Comparison of ENCODE assay signal across 23 cellular contexts in genomic region chr20:25499855-25500434, GRCh38.
"Had no signal": no experiment of that assay in that cellular context is flagged by ENCODE, and none has a peak within 500 bp of the region (broad histone marks: within the 10 kb centered on the region; RNA-seq: fewer than 3 reads in every experiment).

No MANE protein-coding gene starts in this region.

- H3K9me3 Mint-ChIP-seq: activated B cell treated with CpG ODN at 0.5 μM for 24 hours; activated CD8-positive, alpha-beta T cell treated with anti-CD3 and anti-CD28 coated beads for 36 hours; brain; central memory CD8-positive, alpha-beta T cell; naive thymus-derived CD8-positive, alpha-beta T cell had no signal

- DNase-seq: activated B cell treated with CpG ODN at 0.5 μM for 24 hours; activated CD4-positive, alpha-beta T cell treated with anti-CD3 and anti-CD28 coated beads for 48 hours; activated CD8-positive, alpha-beta T cell treated with anti-CD3 and anti-CD28 coated beads for 36 hours; activated gamma-delta T cell treated with Interleukin-2 at 50 U/mL for 16 hours; activated T-cell treated with anti-CD3 and anti-CD28 coated beads, Interleukin-2, amount 50 U/mL, for 48 hours; amygdala; cortex of kidney; effector CD4-positive, alpha-beta T cell; left ventricle myocardium inferior; mesenchymal stem cell; naive thymus-derived CD8-positive, alpha-beta T cell; stimulated activated CD4-positive, alpha-beta T cell treated with anti-CD3 and anti-CD28 coated beads, Interleukin-4, amount 100 ng/mL, for 24 hours; stimulated activated naive CD4-positive, alpha-beta T cell treated with Interleukin-2 at 50 U/mL for 16 hours; substantia nigra; T-helper 17 cell; transverse colon had no signal

- H3K4me1 ChIP-seq: esophagus muscularis mucosa, left ventricle myocardium inferior, right atrium auricular region, transverse colon had no signal

- H3K27me3 Mint-ChIP-seq: activated B cell treated with CpG ODN at 0.5 μM for 24 hours; activated CD8-positive, alpha-beta T cell treated with anti-CD3 and anti-CD28 coated beads for 36 hours; activated naive CD8-positive, alpha-beta T cell; brain; central memory CD8-positive, alpha-beta T cell; naive thymus-derived CD8-positive, alpha-beta T cell; T-helper 17 cell had no signal

- H3K27ac ChIP-seq: esophagus muscularis mucosa, hepatocyte, left ventricle myocardium inferior, right atrium auricular region, skin epidermis, transverse colon had no signal

- H3K36me3 Mint-ChIP-seq: activated naive CD8-positive, alpha-beta T cell had no signal

- H3K4me3 Mint-ChIP-seq: activated B cell treated with CpG ODN at 0.5 μM for 24 hours; activated CD8-positive, alpha-beta T cell treated with anti-CD3 and anti-CD28 coated beads for 36 hours; activated naive CD8-positive, alpha-beta T cell; brain; central memory CD8-positive, alpha-beta T cell; naive thymus-derived CD8-positive, alpha-beta T cell; T-helper 17 cell had no signal

- H3K27me3 ChIP-seq: esophagus muscularis mucosa, hepatocyte, right atrium auricular region, transverse colon had no signal

- H3K4me1 Mint-ChIP-seq: activated B cell treated with CpG ODN at 0.5 μM for 24 hours; brain; central memory CD8-positive, alpha-beta T cell had no signal

- H3K27ac Mint-ChIP-seq: activated B cell treated with CpG ODN at 0.5 μM for 24 hours; activated CD8-positive, alpha-beta T cell treated with anti-CD3 and anti-CD28 coated beads for 36 hours; activated naive CD8-positive, alpha-beta T cell; T-helper 17 cell had no signal

- H3K36me3 ChIP-seq: transverse colon had no signal

- H3K9me3 ChIP-seq: esophagus muscularis mucosa, left ventricle myocardium inferior, right atrium auricular region, transverse colon had no signal

- H3K4me3 ChIP-seq: esophagus muscularis mucosa, hepatocyte, left ventricle myocardium inferior, right atrium auricular region, skin epidermis, transverse colon had no signal
